ENCODE assay signal across 19 cellular contexts in the genomic region with DNA sequence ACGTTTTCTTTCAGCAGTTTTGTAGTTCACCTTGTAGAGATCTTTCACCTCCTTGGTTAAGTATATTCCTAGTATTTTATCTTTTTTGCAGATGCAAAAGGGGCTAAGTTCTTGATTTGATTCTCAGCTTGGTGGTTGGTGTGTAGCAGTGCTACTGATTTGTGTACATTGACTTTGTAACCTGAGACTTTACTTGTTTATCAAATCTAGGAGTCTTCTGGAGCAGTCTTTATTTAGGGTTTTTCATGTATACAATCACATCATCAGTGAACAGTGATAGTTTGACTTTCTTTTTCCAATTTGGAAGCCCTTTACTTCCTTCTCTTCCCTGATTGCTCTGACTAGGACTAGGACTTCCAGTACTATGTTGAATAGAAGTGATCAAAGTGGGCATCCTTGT. TPM values are rescaled to one million over a fixed set of nuclear protein-coding genes. Genes with fewer than 3 reads are reported as not detected.
DNase-seq lines count a peak whose midpoint lies in the region; ATAC-seq lines count a peak whose summit lies in the region.
"Had no signal": no experiment of that assay in that cellular context is flagged by ENCODE, and none has a peak within 500 bp of the region (broad histone marks: within the 10 kb centered on the region; RNA-seq: fewer than 3 reads in every experiment).

No MANE protein-coding gene starts in this region.

- ATAC-seq in HG03342 (IDR thresholded peaks at IDR 0.05; ENCODE audit: unreplicated experiment): no peak

- DNase-seq in NCI-H2171 treated with DMSO at 0.1 percent for 48 hours (lab: John Stamatoyannopoulos, UW): peak; percentile 4
- DNase-seq in NCI-H2171 (lab: John Stamatoyannopoulos, UW): no peak
- peak; percentile 28 for DNase-seq in H4 (ENCODE audit: low spot score)
- DNase-seq in NCI-H526 treated with DMSO at 0.1 percent for 48 hours (lab: John Stamatoyannopoulos, UW): peak; percentile 37
- DNase-seq in DMS 273 treated with DMSO at 0.1 percent for 48 hours (lab: John Stamatoyannopoulos, UW): no peak
- no peak for DNase-seq in NCI-H524 treated with DMSO at 0.1 percent for 48 hours (lab: John Stamatoyannopoulos, UW)
- DNase-seq: 8988T; BE2C; C1 segment of cervical spinal cord; CD4-positive, CD25-positive, alpha-beta regulatory T cell; CD8-positive, alpha-beta memory T cell; COR-L47; DMS79 treated with DMSO at 0.1 percent for 48 hours; GF-D8; GOT3; H9 had no signal

RNA-seq across cellular contexts. Expression of a gene that starts 33.8 kb away (rescaled TPM):
- total RNA-seq in H4 (2014; rRNA removed; shearing (Covaris generic)): not detected in 2 replicates
- total RNA-seq: A673; CD4-positive, CD25-positive, alpha-beta regulatory T cell; CD8-positive, alpha-beta memory T cell; H9; HT-29 had no signal

Comparison
In these comparisons a context has a peak if more than half of its experiments do, and no peak if none do; other contexts are left out.
1. DNase-seq: peak in NCI-H2171 treated with DMSO at 0.1 percent for 48 hours (single experiment), H4 (single experiment) and NCI-H526 treated with DMSO at 0.1 percent for 48 hours (single experiment); none in NCI-H2171 (single experiment), DMS 273 treated with DMSO at 0.1 percent for 48 hours (single experiment) and NCI-H524 treated with DMSO at 0.1 percent for 48 hours (single experiment).